ENCODE assay signal across 22 cellular contexts in the genomic region with DNA sequence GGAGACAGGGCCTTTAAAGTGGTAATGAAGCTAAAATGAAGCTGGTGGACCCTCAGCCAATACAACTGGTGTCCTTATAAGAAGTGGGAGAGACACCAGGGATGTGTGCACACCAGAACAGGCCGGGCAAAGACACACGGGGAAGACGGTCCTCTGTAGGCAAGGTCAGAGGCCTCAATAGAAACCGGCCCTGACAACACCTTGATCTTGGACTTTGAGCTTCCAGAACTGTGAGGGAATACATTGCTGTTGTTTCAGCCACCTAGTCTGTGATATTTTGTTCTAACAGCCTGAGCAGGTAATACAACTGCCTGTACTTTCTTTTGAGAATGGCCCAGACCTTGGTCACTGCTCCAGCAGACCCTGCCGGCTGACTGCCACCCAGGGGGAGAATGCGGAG.
"Had no signal": no experiment of that assay in that cellular context is flagged by ENCODE, and none has a peak within 500 bp of the region (broad histone marks: within the 10 kb centered on the region; RNA-seq: fewer than 3 reads in every experiment).

No MANE protein-coding gene starts in this region.

- H3K9me3 Mint-ChIP-seq: activated CD4-positive, alpha-beta T cell treated with anti-CD3 and anti-CD28 coated beads, Interleukin-2, amount 10 ng/mL, durations not matched to agents 24 days and 14 days; activated naive CD4-positive, alpha-beta T cell treated with anti-CD3 and anti-CD28 coated beads, Interleukin-2, amount 50 U/mL, for 72 hours; activated naive CD8-positive, alpha-beta T cell treated with anti-CD3 and anti-CD28 coated beads, Interleukin-2, amount 50 U/mL, for 24 hours; activated T-cell treated with anti-CD3 and anti-CD28 coated beads, Interleukin-2, amount 50 U/mL, for 24 hours; T-helper 1 cell treated with Interleukin-12 subunit alpha and Interleukin-12 subunit beta and Interleukin-4 antibody, amounts not matched to agents 30 μg/mL and 1 μg/mL, for 36 hours had no signal

- H3K27me3 ChIP-seq: Peyer's patch had no signal

- H3K4me3 Mint-ChIP-seq: activated B cell treated with CpG ODN at 0.5 μM for 24 hours; activated CD4-positive, alpha-beta T cell treated with anti-CD3 and anti-CD28 coated beads, Interleukin-2, amount 10 ng/mL, durations not matched to agents 24 days and 14 days; activated CD8-positive, alpha-beta memory T cell treated with anti-CD3 and anti-CD28 coated beads, Interleukin-2, amount 10 ng/mL, durations not matched to agents 7 days and 5 days; activated naive CD8-positive, alpha-beta T cell treated with anti-CD3 and anti-CD28 coated beads, Interleukin-2, amount 50 U/mL, for 24 hours; activated T-cell treated with anti-CD3 and anti-CD28 coated beads, Interleukin-2, amount 50 U/mL, for 24 hours; T-helper 1 cell treated with Interleukin-12 subunit alpha and Interleukin-12 subunit beta and Interleukin-4 antibody, amounts not matched to agents 30 μg/mL and 1 μg/mL, for 36 hours had no signal

- H3K27ac ChIP-seq: Peyer's patch had no signal

- H3K27me3 Mint-ChIP-seq: activated CD4-positive, alpha-beta T cell treated with anti-CD3 and anti-CD28 coated beads, Interleukin-2, amount 10 ng/mL, durations not matched to agents 24 days and 14 days had no signal

- H3K4me1 Mint-ChIP-seq: activated B cell treated with CpG ODN at 0.5 μM for 24 hours; activated CD4-positive, alpha-beta T cell treated with anti-CD3 and anti-CD28 coated beads, Interleukin-2, amount 10 ng/mL, durations not matched to agents 24 days and 14 days; activated CD8-positive, alpha-beta memory T cell treated with anti-CD3 and anti-CD28 coated beads, Interleukin-2, amount 10 ng/mL, durations not matched to agents 7 days and 5 days had no signal

- H3K27ac Mint-ChIP-seq: activated B cell treated with CpG ODN at 0.5 μM for 24 hours; activated CD4-positive, alpha-beta T cell treated with anti-CD3 and anti-CD28 coated beads, Interleukin-2, amount 10 ng/mL, durations not matched to agents 24 days and 14 days; activated CD8-positive, alpha-beta memory T cell treated with anti-CD3 and anti-CD28 coated beads, Interleukin-2, amount 10 ng/mL, durations not matched to agents 7 days and 5 days; activated naive CD4-positive, alpha-beta T cell treated with anti-CD3 and anti-CD28 coated beads, Interleukin-2, amount 50 U/mL, for 72 hours; activated naive CD8-positive, alpha-beta T cell treated with anti-CD3 and anti-CD28 coated beads, Interleukin-2, amount 50 U/mL, for 24 hours; activated T-cell treated with anti-CD3 and anti-CD28 coated beads, Interleukin-2, amount 50 U/mL, for 24 hours; T-helper 1 cell treated with Interleukin-12 subunit alpha and Interleukin-12 subunit beta and Interleukin-4 antibody, amounts not matched to agents 30 μg/mL and 1 μg/mL, for 36 hours had no signal

- H3K9me3 ChIP-seq: Peyer's patch had no signal

- DNase-seq: activated B cell treated with CpG ODN at 0.5 μM for 24 hours; activated CD4-positive, alpha-beta T cell treated with anti-CD3 and anti-CD28 coated beads for 1 hour; activated CD4-positive, alpha-beta T cell treated with anti-CD3 and anti-CD28 coated beads, Interleukin-2, amount 10 ng/mL, durations not matched to agents 24 days and 14 days; activated CD4-positive, alpha-beta T cell treated with anti-CD3 and anti-CD28 coated beads, Interleukin-2, amount 50 U/mL, for 48 hours; activated CD8-positive, alpha-beta memory T cell treated with anti-CD3 and anti-CD28 coated beads, Interleukin-2, amount 10 ng/mL, durations not matched to agents 7 days and 5 days; activated effector memory CD4-positive, alpha-beta T cell treated with anti-CD3 and anti-CD28 coated beads, Interleukin-2, amount 50 U/mL, for 16 hours; activated naive CD4-positive, alpha-beta T cell treated with Interleukin-2 at 50 U/mL for 16 hours; activated naive CD8-positive, alpha-beta T cell treated with anti-CD3 and anti-CD28 coated beads, Interleukin-2, amount 50 U/mL, for 24 hours; activated T-cell treated with anti-CD3 and anti-CD28 coated beads, Interleukin-2, amount 50 U/mL, for 24 hours; amygdala; KG1; NCI-H1048; NCI-H146; NCI-H187 treated with DMSO at 0.1 percent for 48 hours; NCI-H2081 treated with DMSO at 0.1 percent for 48 hours; NCI-H446; NCI-H524; SHP77 treated with DMSO at 0.1 percent for 48 hours had no signal

- H3K4me3 ChIP-seq: Peyer's patch had no signal

- H3K36me3 ChIP-seq: Peyer's patch had no signal

- FAIRE-seq: astrocyte had no signal

- H3K36me3 Mint-ChIP-seq: activated CD8-positive, alpha-beta memory T cell treated with anti-CD3 and anti-CD28 coated beads, Interleukin-2, amount 10 ng/mL, durations not matched to agents 7 days and 5 days; activated naive CD4-positive, alpha-beta T cell treated with anti-CD3 and anti-CD28 coated beads, Interleukin-2, amount 50 U/mL, for 72 hours had no signal

- ATAC-seq: activated CD8-positive, alpha-beta memory T cell treated with anti-CD3 and anti-CD28 coated beads, Interleukin-2, amount 10 ng/mL, durations not matched to agents 7 days and 5 days; activated naive CD4-positive, alpha-beta T cell treated with anti-CD3 and anti-CD28 coated beads, Interleukin-2, amount 50 U/mL, for 72 hours; activated naive CD8-positive, alpha-beta T cell treated with anti-CD3 and anti-CD28 coated beads, Interleukin-2, amount 50 U/mL, for 24 hours had no signal
